9 cellular contexts compared by ENCODE assay signal in genomic region chr1:154386643-154387352, GRCh38. TPM values are rescaled to one million over a fixed set of nuclear protein-coding genes. Genes with fewer than 3 reads are reported as not detected.
A peak's percentile ranks its signal among the peaks of the same experiment; 100 is the strongest.
DNase-seq lines count a peak whose midpoint lies in the region; ATAC-seq and TF ChIP-seq lines count a peak whose summit lies in the region.
"Had no signal": no experiment of that assay in that cellular context is flagged by ENCODE, and none has a peak within 500 bp of the region (broad histone marks: within the 10 kb centered on the region; RNA-seq: fewer than 3 reads in every experiment).

No MANE protein-coding gene starts in this region.

- peaks cover 34% of the 10 kb centered on the region for H3K4me1 ChIP-seq in CD8-positive, alpha-beta T cell (ENCODE audit: insufficient read depth, low read length)
- H3K4me1 ChIP-seq in right lobe of liver, result peaks cover 0 to 15% (median 0%) of the 10 kb centered on the region in 4 donors
- no peaks in the 10 kb centered on the region for H3K4me1 ChIP-seq in thymus (ENCODE audit: control insufficient read depth, insufficient read depth, low read length)

- TF ChIP-seq CTCF in CD8-positive, alpha-beta T cell (IDR thresholded peaks at IDR 0.05), result no peak
- no peak for TF ChIP-seq CTCF in right lobe of liver (IDR thresholded peaks at IDR 0.05)

- POLR2A ChIA-PET in CD8-positive, alpha-beta T cell (lab: Charles Lee), result interaction anchor here (1.3 to 2.2 kb wide), 2 partner anchors 13 to 50 kb away, joined by 3 to 13 read pairs; no protein-coding TSS in a partner anchor

- peak overlapping the region; percentile 36 for H3K27ac ChIP-seq in CD8-positive, alpha-beta T cell (ENCODE audit: low read depth, low read length)
- H3K27ac ChIP-seq in right lobe of liver (no peak overlapping the region), thymus (ENCODE audit: low read depth) (peak overlapping the region; percentile 70)

- 74% methylated on average over 4 of the region's 11 CpGs for WGBS in right lobe of liver (ENCODE audit: insufficient coverage, low coverage, low lambda C conversion rate, missing lambda C conversion rate)
- WGBS in thymus, result 92% methylated on average over 11 of the region's 11 CpGs

- no peaks in the 10 kb centered on the region for H3K36me3 Mint-ChIP-seq in CD8-positive, alpha-beta T cell
- H3K36me3 Mint-ChIP-seq: naive B cell had no signal

- ATAC-seq in CD8-positive, alpha-beta T cell, result peak; percentile 92
- ATAC-seq in HG02973 (IDR thresholded peaks at IDR 0.05; ENCODE audit: unreplicated experiment) (peak; percentile 69), right lobe of liver (peak; percentile 76 to 91 (median 82)), HG03469 (IDR thresholded peaks at IDR 0.05; ENCODE audit: unreplicated experiment) (no peak)

- peak overlapping the region; percentile 18 for H3K4me3 ChIP-seq in CD8-positive, alpha-beta T cell (ENCODE audit: low read depth, low read length)
- H3K4me3 ChIP-seq in right lobe of liver (no peak overlapping the region), thymus (ENCODE audit: low read length) (no peak overlapping the region)

- peak overlapping the region; percentile 81 for H3K4me3 Mint-ChIP-seq in CD8-positive, alpha-beta T cell

- H3K27ac Mint-ChIP-seq in CD8-positive, alpha-beta T cell, result peak overlapping the region; percentile 98

- CTCF ChIA-PET in CD8-positive, alpha-beta T cell (lab: Charles Lee), result interaction anchor here (1.4 to 3.1 kb wide), 3 partner anchors 16 to 52 kb away, joined by 5 to 15 read pairs (median 5); no protein-coding TSS in a partner anchor

- H3K9me3 ChIP-seq in CD8-positive, alpha-beta T cell (ENCODE audit: low read length), result no peaks in the 10 kb centered on the region
- H3K9me3 ChIP-seq in right lobe of liver, result no peaks in the 10 kb centered on the region
- no peaks in the 10 kb centered on the region for H3K9me3 ChIP-seq in thymus (ENCODE audit: control insufficient read depth)

- peak; percentile 33 to 82 (median 68) for DNase-seq in CD8-positive, alpha-beta T cell
- DNase-seq in activated CD4-positive, alpha-beta T cell treated with anti-CD3 and anti-CD28 coated beads, Interleukin-2, amount 50 U/mL, for 4 hours, result peak; percentile 89 to 91
- DNase-seq in right lobe of liver (no peak), UCSD-AML1 (lab: John Stamatoyannopoulos, UW; ENCODE audit: unreplicated experiment) (no peak), NCI-H2171 treated with DMSO at 0.1 percent for 48 hours (lab: John Stamatoyannopoulos, UW) (no peak)
- DNase-seq: naive B cell had no signal

- no peaks in the 10 kb centered on the region for H3K27me3 Mint-ChIP-seq in CD8-positive, alpha-beta T cell (ENCODE audit: low read depth)
- H3K27me3 Mint-ChIP-seq: naive B cell had no signal

- H3K36me3 ChIP-seq in CD8-positive, alpha-beta T cell (ENCODE audit: insufficient read depth, low read length), result no peaks in the 10 kb centered on the region
- no peaks in the 10 kb centered on the region for H3K36me3 ChIP-seq in right lobe of liver
- no peaks in the 10 kb centered on the region for H3K36me3 ChIP-seq in thymus (ENCODE audit: control insufficient read depth, insufficient read depth)

- peaks cover 45% of the 10 kb centered on the region for H3K4me1 Mint-ChIP-seq in CD8-positive, alpha-beta T cell (ENCODE audit: low read depth)

- H3K9me3 Mint-ChIP-seq in CD8-positive, alpha-beta T cell, result peaks cover 2% of the 10 kb centered on the region

- TF ChIP-seq POLR2A in right lobe of liver (IDR thresholded peaks at IDR 0.05), result no peak

- H3K27me3 ChIP-seq in CD8-positive, alpha-beta T cell (ENCODE audit: insufficient read depth, low read length), result no peaks in the 10 kb centered on the region
- H3K27me3 ChIP-seq in right lobe of liver (no peaks in the 10 kb centered on the region), thymus (ENCODE audit: control insufficient read depth, insufficient read depth) (no peaks in the 10 kb centered on the region)

- intact Hi-C loops in CD8-positive, alpha-beta T cell (cut with DNase I, micrococcal nuclease), result loop anchor here (2.0 kb wide), 1 partner anchor 16 kb away; no protein-coding TSS in a partner anchor
- intact Hi-C loops in right lobe of liver (cut with DNase I), result no loop called here

RNA-seq across cellular contexts. Expression of gene IL6R, which starts 18.3 kb away (rescaled TPM):
- total RNA-seq in CD8-positive, alpha-beta T cell, result 10 to 100 TPM in 1 of 2 experiments, 1 to 10 TPM in 1; 10.0 to 12.0 TPM
- total RNA-seq in right lobe of liver, result 100 to 1,000 TPM in 2 of 6 experiments, 10 to 100 TPM in 4; 32.2 to 145 (median 68.2) TPM
- 10.3 TPM for polyA plus RNA-seq in thymus

Comparison
In these comparisons a context has a peak if more than half of its experiments do, and no peak if none do; other contexts are left out.
1. DNase-seq: peak in CD8-positive, alpha-beta T cell (7 of 7) and activated CD4-positive, alpha-beta T cell treated with anti-CD3 and anti-CD28 coated beads, Interleukin-2, amount 50 U/mL, for 4 hours (2 of 2); none in right lobe of liver (0 of 3), UCSD-AML1 (single experiment) and NCI-H2171 treated with DMSO at 0.1 percent for 48 hours (single experiment).
2. H3K27ac ChIP-seq: peak in CD8-positive, alpha-beta T cell (single experiment) and thymus (single experiment); none in right lobe of liver (0 of 3).
3. intact Hi-C loops: an anchor here in CD8-positive, alpha-beta T cell (2.0 kb wide); none called in right lobe of liver.